10 cellular contexts compared by ENCODE assay signal in the genomic region with DNA sequence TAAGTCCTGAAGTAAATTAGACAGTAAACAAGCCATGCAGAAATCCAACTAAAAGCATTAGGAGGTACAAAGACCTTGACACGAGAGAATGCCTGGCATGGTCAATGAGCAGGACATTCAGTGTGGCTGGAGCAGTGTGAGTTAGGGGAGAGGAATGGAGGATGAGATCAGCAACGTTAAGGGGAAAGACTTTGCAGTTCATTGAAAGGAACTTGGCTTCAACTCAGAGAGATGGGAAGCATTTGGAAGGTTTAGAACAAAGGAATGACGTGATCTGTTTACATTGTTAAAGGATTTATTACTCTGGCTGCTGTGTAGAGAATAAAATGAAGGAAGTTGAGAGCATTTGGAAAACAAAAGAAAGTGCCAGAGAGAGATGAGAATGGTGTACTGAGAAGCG.
DNase-seq lines count a peak whose midpoint lies in the region; ATAC-seq and TF ChIP-seq lines count a peak whose summit lies in the region.
"Had no signal": no experiment of that assay in that cellular context is flagged by ENCODE, and none has a peak within 500 bp of the region (broad histone marks: within the 10 kb centered on the region; RNA-seq: fewer than 3 reads in every experiment).

No MANE protein-coding gene starts in this region.

- POLR2A ChIA-PET in MCF 10A (lab: Yijun Ruan, JAX) = no interaction called here
- POLR2A ChIA-PET in SK-N-SH (lab: Yijun Ruan, JAX) = no interaction called here

- no peak for TF ChIP-seq EP300 in SK-N-SH (IDR thresholded peaks at IDR 0.05; ENCODE audit: borderline replicate concordance in 1 of 2, low read depth in 1 of 2, low read length in 1 of 2)

- BruUV-seq in MCF 10A (replicated peaks; lab: Mats Ljungman, UMichigan) = no TSS peak

- DNase-seq in MCF 10A (ENCODE audit: unreplicated experiment) = peak; percentile 60
- no peak for DNase-seq in breast epithelium (ENCODE audit: low spot score in 2 of 2)
- no peak for DNase-seq in SK-N-SH
- peak; percentile 31 for DNase-seq in hepatocyte (ENCODE audit: low spot score)
- peak; percentile 22 for DNase-seq in superior temporal gyrus (ENCODE audit: extremely low spot score)
- DNase-seq in prostate gland (ENCODE audit: low spot score) = no peak
- DNase-seq in activated CD4-positive, alpha-beta T cell treated with anti-CD3 and anti-CD28 coated beads for 4 hours = no peak
- DNase-seq: BE2C had no signal

- no peaks in the 10 kb centered on the region for H3K27me3 Mint-ChIP-seq in MCF 10A (ENCODE audit: insufficient read depth, unreplicated experiment)

- H3K4me1 ChIP-seq in breast epithelium (no peaks in the 10 kb centered on the region), SK-N-SH (ENCODE audit: control insufficient read depth in 1 of 2, insufficient read depth in 2 of 2, low read depth in 1 of 2, low read length in 1 of 2) (peaks cover 0 to 12% of the 10 kb centered on the region in 2 experiments; a peak in 2 of 4 replicates), hepatocyte (ENCODE audit: insufficient read depth) (no peaks in the 10 kb centered on the region), prostate gland (replicated peaks) (no peaks in the 10 kb centered on the region)
- H3K4me1 ChIP-seq: BE2C had no signal

- no peaks in the 10 kb centered on the region for H3K27me3 ChIP-seq in breast epithelium
- H3K27me3 ChIP-seq in SK-N-SH (ENCODE audit: insufficient read depth) = no peaks in the 10 kb centered on the region
- no peaks in the 10 kb centered on the region for H3K27me3 ChIP-seq in hepatocyte
- no peaks in the 10 kb centered on the region for H3K27me3 ChIP-seq in prostate gland (replicated peaks; ENCODE audit: insufficient read depth)
- H3K27me3 ChIP-seq: BE2C had no signal

- no peaks in the 10 kb centered on the region for H3K9me2 ChIP-seq in SK-N-SH
- H3K9me2 ChIP-seq in hepatocyte (replicated peaks; ENCODE audit: insufficient read depth) = no peaks in the 10 kb centered on the region

- H3K36me3 Mint-ChIP-seq in MCF 10A (ENCODE audit: insufficient read depth, unreplicated experiment) = no peaks in the 10 kb centered on the region

- H3K79me2 ChIP-seq in SK-N-SH (ENCODE audit: insufficient read depth) (no peaks in the 10 kb centered on the region), hepatocyte (no peaks in the 10 kb centered on the region)

- no peak for TF ChIP-seq CTCF in MCF 10A (IDR thresholded peaks at IDR 0.05; ENCODE audit: unreplicated experiment)
- TF ChIP-seq CTCF in breast epithelium (IDR thresholded peaks at IDR 0.05) = no peak
- TF ChIP-seq CTCF in SK-N-SH (IDR thresholded peaks at IDR 0.05) = no peak
- TF ChIP-seq CTCF in hepatocyte (IDR thresholded peaks at IDR 0.05; ENCODE audit: poor library complexity) = no peak
- no peak for TF ChIP-seq CTCF in prostate gland (IDR thresholded peaks at IDR 0.05)

- H3K9me3 ChIP-seq in breast epithelium (no peaks in the 10 kb centered on the region), SK-N-SH (no peaks in the 10 kb centered on the region), hepatocyte (ENCODE audit: low read depth) (no peaks in the 10 kb centered on the region), prostate gland (no peaks in the 10 kb centered on the region)
- H3K9me3 ChIP-seq: BE2C had no signal

- H2AFZ ChIP-seq in SK-N-SH (ENCODE audit: low read depth) (peak overlapping the region; percentile 18; the same call in 1 of the 2 replicates), hepatocyte (no peak overlapping the region)

- H4K20me1 ChIP-seq in SK-N-SH (ENCODE audit: insufficient read depth) = no peaks in the 10 kb centered on the region
- H4K20me1 ChIP-seq in hepatocyte (ENCODE audit: insufficient read depth, poor library complexity, severe bottlenecking) = no peaks in the 10 kb centered on the region

- H3K9ac ChIP-seq in SK-N-SH = peak overlapping the region; percentile 25; the same call in 1 of the 2 replicates

- H3K4me3 ChIP-seq in breast epithelium (no peak overlapping the region), SK-N-SH (ENCODE audit: low read depth in 2 of 2, low read length in 1 of 2) (0 out of 4 replicates have a peak overlapping the region, but pooled peaks of 1 of the 2 experiments have one; percentile 17), hepatocyte (no peak overlapping the region), prostate gland (no peak overlapping the region)

- CTCF ChIA-PET in MCF 10A (lab: Yijun Ruan, JAX) (no interaction called here), SK-N-SH (lab: Yijun Ruan, JAX) (no interaction called here)

- no peak overlapping the region for H3K27ac ChIP-seq in breast epithelium
- H3K27ac ChIP-seq in SK-N-SH (ENCODE audit: low read depth in 2 of 2, low read length in 1 of 2) = peak overlapping the region; percentile 56 to 76; a peak in 3 of 4 replicates
- peak overlapping the region; percentile 0 for H3K27ac ChIP-seq in hepatocyte
- no peak overlapping the region for H3K27ac ChIP-seq in prostate gland

- TF ChIP-seq POLR2A in breast epithelium (IDR thresholded peaks at IDR 0.05) (no peak), prostate gland (IDR thresholded peaks at IDR 0.05) (no peak)

- H3K36me3 ChIP-seq in breast epithelium (no peaks in the 10 kb centered on the region), SK-N-SH (replicated peaks in 1 of 2; ENCODE audit: control insufficient read depth in 1 of 2, insufficient read depth in 2 of 2, low read length in 1 of 2) (no peaks in the 10 kb centered on the region), hepatocyte (replicated peaks; ENCODE audit: insufficient read depth, low read depth) (no peaks in the 10 kb centered on the region), prostate gland (no peaks in the 10 kb centered on the region)
- H3K36me3 ChIP-seq: BE2C had no signal

- H3K9me3 Mint-ChIP-seq in MCF 10A (ENCODE audit: unreplicated experiment) = no peaks in the 10 kb centered on the region
- H3K9me3 Mint-ChIP-seq: activated T-helper 1 cell treated with anti-CD3 and anti-CD28 coated beads, Interleukin-12 subunit alpha, Interleukin-12 subunit beta, Interleukin-2, Interleukin-4 antibody, amounts not matched to agents 30 ng/mL and 10 ng/mL and 1 ng/mL, durations not matched to agents 14 hours and 24 hours and 36 hours had no signal

- no peak overlapping the region for H3K4me3 Mint-ChIP-seq in MCF 10A (ENCODE audit: unreplicated experiment)
- H3K4me3 Mint-ChIP-seq: activated T-helper 1 cell treated with anti-CD3 and anti-CD28 coated beads, Interleukin-12 subunit alpha, Interleukin-12 subunit beta, Interleukin-2, Interleukin-4 antibody, amounts not matched to agents 30 ng/mL and 10 ng/mL and 1 ng/mL, durations not matched to agents 14 hours and 24 hours and 36 hours had no signal

- intact Hi-C loops in MCF 10A (cut with micrococcal nuclease) = no loop called here
- intact Hi-C loops in breast epithelium (cut with DNase I; ENCODE audit: low total_unique reads) = no loop called here
- intact Hi-C loops in prostate gland (cut with DNase I) = no loop called here

- H3K4me1 Mint-ChIP-seq in MCF 10A (ENCODE audit: insufficient read depth, unreplicated experiment) = peaks cover 8% of the 10 kb centered on the region

- peaks cover 13% of the 10 kb centered on the region for H3F3A ChIP-seq in SK-N-SH (replicated peaks; ENCODE audit: insufficient read depth)

- no peak for TF ChIP-seq RAD21 in SK-N-SH (IDR thresholded peaks at IDR 0.05; ENCODE audit: low read length)

- peak overlapping the region; percentile 14 for H3K27ac Mint-ChIP-seq in MCF 10A (ENCODE audit: low read depth, unreplicated experiment)
- H3K27ac Mint-ChIP-seq: activated T-helper 1 cell treated with anti-CD3 and anti-CD28 coated beads, Interleukin-12 subunit alpha, Interleukin-12 subunit beta, Interleukin-2, Interleukin-4 antibody, amounts not matched to agents 30 ng/mL and 10 ng/mL and 1 ng/mL, durations not matched to agents 14 hours and 24 hours and 36 hours had no signal

- 7% methylated on average over 4 of the region's 4 CpGs for WGBS in SK-N-SH (ENCODE audit: low lambda C conversion rate)
- WGBS in hepatocyte (ENCODE audit: low lambda C conversion rate, missing lambda C conversion rate) = 12% methylated on average over 4 of the region's 4 CpGs
- WGBS in prostate gland = 5% methylated on average over 4 of the region's 4 CpGs

- no peak for ATAC-seq in GM19467 (IDR thresholded peaks at IDR 0.05; ENCODE audit: unreplicated experiment)

- H3K4me2 ChIP-seq in SK-N-SH (peak overlapping the region; percentile 10), hepatocyte (peak overlapping the region; percentile 26)

TF ChIP-seq in SK-N-SH, 30 proteins besides CTCF, POLR2A, EP300 and RAD21:
- TF ChIP-seq NFIC (IDR thresholded peaks at IDR 0.05; ENCODE audit: borderline replicate concordance) (peak; percentile 87), POLR2AphosphoS5 (IDR thresholded peaks at IDR 0.05; ENCODE audit: low read depth, low read length) (no peak), TEAD4 (IDR thresholded peaks at IDR 0.05; ENCODE audit: borderline replicate concordance, insufficient read depth) (0 out of 2 replicates have a peak, but pooled peaks have one; percentile 51), FOSL2 (IDR thresholded peaks at IDR 0.05; ENCODE audit: borderline replicate concordance, low read depth) (peak; percentile 66; the same call in 1 of the 2 replicates), TCF12 (IDR thresholded peaks at IDR 0.05) (peak; percentile 75), JUND (IDR thresholded peaks at IDR 0.05) (peak; percentile 79)
- TF ChIP-seq, protein P1, sequence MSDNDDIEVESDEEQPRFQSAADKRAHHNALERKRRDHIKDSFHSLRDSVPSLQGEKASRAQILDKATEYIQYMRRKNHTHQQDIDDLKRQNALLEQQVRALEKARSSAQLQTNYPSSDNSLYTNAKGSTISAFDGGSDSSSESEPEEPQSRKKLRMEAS (IDR thresholded peaks at IDR 0.05; ENCODE audit: low read depth) = peak; percentile 47; the same call in 1 of the 2 replicates
- TF ChIP-seq, protein P2, sequence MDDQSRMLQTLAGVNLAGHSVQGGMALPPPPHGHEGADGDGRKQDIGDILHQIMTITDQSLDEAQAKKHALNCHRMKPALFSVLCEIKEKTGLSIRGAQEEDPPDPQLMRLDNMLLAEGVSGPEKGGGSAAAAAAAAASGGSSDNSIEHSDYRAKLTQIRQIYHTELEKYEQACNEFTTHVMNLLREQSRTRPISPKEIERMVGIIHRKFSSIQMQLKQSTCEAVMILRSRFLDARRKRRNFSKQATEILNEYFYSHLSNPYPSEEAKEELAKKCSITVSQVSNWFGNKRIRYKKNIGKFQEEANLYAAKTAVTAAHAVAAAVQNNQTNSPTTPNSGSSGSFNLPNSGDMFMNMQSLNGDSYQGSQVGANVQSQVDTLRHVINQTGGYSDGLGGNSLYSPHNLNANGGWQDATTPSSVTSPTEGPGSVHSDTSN (IDR thresholded peaks at IDR 0.05) = peak; percentile 87
- TF ChIP-seq, protein P3, sequence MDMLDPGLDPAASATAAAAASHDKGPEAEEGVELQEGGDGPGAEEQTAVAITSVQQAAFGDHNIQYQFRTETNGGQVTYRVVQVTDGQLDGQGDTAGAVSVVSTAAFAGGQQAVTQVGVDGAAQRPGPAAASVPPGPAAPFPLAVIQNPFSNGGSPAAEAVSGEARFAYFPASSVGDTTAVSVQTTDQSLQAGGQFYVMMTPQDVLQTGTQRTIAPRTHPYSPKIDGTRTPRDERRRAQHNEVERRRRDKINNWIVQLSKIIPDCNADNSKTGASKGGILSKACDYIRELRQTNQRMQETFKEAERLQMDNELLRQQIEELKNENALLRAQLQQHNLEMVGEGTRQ (IDR thresholded peaks at IDR 0.05; ENCODE audit: borderline replicate concordance, low read depth, low read length) = no peak
TF ChIP-seq in SK-N-SH: peak in this region for 7.

Comparison
In these comparisons a context has a peak if more than half of its experiments do, and no peak if none do; other contexts are left out.
1. DNase-seq: peak in MCF 10A (single experiment), hepatocyte (single experiment) and superior temporal gyrus (single experiment); none in breast epithelium (0 of 2), SK-N-SH (single experiment), prostate gland (single experiment) and activated CD4-positive, alpha-beta T cell treated with anti-CD3 and anti-CD28 coated beads for 4 hours (0 of 2).
2. H3K27ac ChIP-seq: peak in SK-N-SH (2 of 2) and hepatocyte (single experiment); none in breast epithelium (0 of 2) and prostate gland (0 of 2).